ENCODE assay signal across 8 cellular contexts in genomic region chr5:115169392-115170127, GRCh38. TPM values are rescaled to one million over a fixed set of nuclear protein-coding genes. Genes with fewer than 3 reads are reported as not detected.
DNase-seq lines count a peak whose midpoint lies in the region; ATAC-seq and TF ChIP-seq lines count a peak whose summit lies in the region.

TSS of gene TRIM36 (minus strand) at chr5:115169908. CDS start at chr5:115169634, 274 bp downstream.

- peak within 1 kb of the TSS; percentile 73 to 97 (median 86) for H3K4me3 ChIP-seq in BLaER1 treated with 17β-estradiol and CSF1 and Interleukin-3, amounts not matched to agents 10 nM and 100 nM
- peak within 1 kb of the TSS; percentile 72 to 83 (median 82) for H3K4me3 ChIP-seq in liver (ENCODE audit: low read depth in 1 of 3, low read length in 3 of 3)

- peaks cover 33 to 40% (median 38%) of the 10 kb centered on the region in 11 experiments for H3K9me3 ChIP-seq in BLaER1 treated with 17β-estradiol and CSF1 and Interleukin-3, amounts not matched to agents 10 nM and 100 nM (replicated peaks in 1 of 11)
- H3K9me3 ChIP-seq in liver (ENCODE audit: control insufficient read depth in 4 of 4, low read length in 3 of 4), result no peaks in the 10 kb centered on the region

- peaks cover 0 to 36% (median 13%) of the 10 kb centered on the region in 11 experiments; a peak in 11 of 22 replicates for H3K36me3 ChIP-seq in BLaER1 treated with 17β-estradiol and CSF1 and Interleukin-3, amounts not matched to agents 10 nM and 100 nM
- no peaks in the 10 kb centered on the region for H3K36me3 ChIP-seq in liver (ENCODE audit: control insufficient read depth in 4 of 4, insufficient read depth in 3 of 4, low read depth in 1 of 4, low read length in 3 of 4)

- ATAC-seq in GM19324 (IDR thresholded peaks at IDR 0.05; ENCODE audit: low FRiP score, unreplicated experiment), result peak; percentile 99
- peak; percentile 98 for ATAC-seq in HG03457 (IDR thresholded peaks at IDR 0.05; ENCODE audit: unreplicated experiment)

- CTCF ChIA-PET in activated CD4-positive, alpha-beta T cell treated with anti-CD3 and anti-CD28 coated beads, Interleukin-2, amount 10 ng/mL, durations not matched to agents 7 days and 5 days (lab: Charles Lee), result interaction anchor here (1.3 kb wide), 1 partner anchor 386 kb away, joined by 3 read pairs; no protein-coding TSS in a partner anchor

- peaks cover 15% of the 10 kb centered on the region for H3K4me1 Mint-ChIP-seq in activated CD4-positive, alpha-beta T cell treated with anti-CD3 and anti-CD28 coated beads, Interleukin-2, amount 10 ng/mL, durations not matched to agents 7 days and 5 days

- peaks cover 61% of the 10 kb centered on the region for H3K27me3 Mint-ChIP-seq in activated CD4-positive, alpha-beta T cell treated with anti-CD3 and anti-CD28 coated beads, Interleukin-2, amount 10 ng/mL, durations not matched to agents 7 days and 5 days

- peak within 1 kb of the TSS; percentile 68 to 87 (median 78) for H3K9ac ChIP-seq in BLaER1 treated with 17β-estradiol and CSF1 and Interleukin-3, amounts not matched to agents 10 nM and 100 nM
- H3K9ac ChIP-seq in liver (ENCODE audit: low read depth in 1 of 2, low read length in 2 of 2), result peak within 1 kb of the TSS in 1 of 2 donors; percentile 12

- POLR2A ChIA-PET in activated CD4-positive, alpha-beta T cell treated with anti-CD3 and anti-CD28 coated beads, Interleukin-2, amount 10 ng/mL, durations not matched to agents 7 days and 5 days (lab: Charles Lee), result no interaction called here

- peaks cover 0 to 40% (median 0%) of the 10 kb centered on the region in 11 experiments; a peak in 9 of 22 replicates for H4K20me1 ChIP-seq in BLaER1 treated with 17β-estradiol and CSF1 and Interleukin-3, amounts not matched to agents 10 nM and 100 nM

- H3K27ac Mint-ChIP-seq in activated CD4-positive, alpha-beta T cell treated with anti-CD3 and anti-CD28 coated beads, Interleukin-2, amount 10 ng/mL, durations not matched to agents 7 days and 5 days, result no peak within 1 kb of the TSS

- peak within 1 kb of the TSS; percentile 11 to 86 (median 61); a peak in 21 of 22 replicates for H3K27ac ChIP-seq in BLaER1 treated with 17β-estradiol and CSF1 and Interleukin-3, amounts not matched to agents 10 nM and 100 nM
- peak within 1 kb of the TSS; percentile 13 to 49 for H3K27ac ChIP-seq in liver (ENCODE audit: low read depth in 1 of 2, low read length in 2 of 2)

- peaks cover 15% of the 10 kb centered on the region for H3K9me3 Mint-ChIP-seq in activated CD4-positive, alpha-beta T cell treated with anti-CD3 and anti-CD28 coated beads, Interleukin-2, amount 10 ng/mL, durations not matched to agents 7 days and 5 days

- DNase-seq in NCI-H524 (lab: John Stamatoyannopoulos, UW) (peak; percentile 87 to 93), dedifferentiated amniotic fluid mesenchymal stem cell (ENCODE audit: extremely low spot score) (peak; percentile 52)
- peak; percentile 93 for DNase-seq in activated CD4-positive, alpha-beta T cell treated with anti-CD3 and anti-CD28 coated beads, Interleukin-2, amount 10 ng/mL, durations not matched to agents 7 days and 5 days
- peak; percentile 91 to 92 for DNase-seq in stimulated activated CD4-positive, alpha-beta T cell treated with anti-CD3 and anti-CD28 coated beads, Interleukin-2, amount 100 ng/mL, for 48 hours

- whole genome bisulfite sequencing in liver, result under 1% methylated on average over 77 of the region's 77 CpGs

- peak within 1 kb of the TSS; percentile 86 to 100 (median 99) for H3K4me2 ChIP-seq in BLaER1 treated with 17β-estradiol and CSF1 and Interleukin-3, amounts not matched to agents 10 nM and 100 nM

- H3K36me3 Mint-ChIP-seq in activated CD4-positive, alpha-beta T cell treated with anti-CD3 and anti-CD28 coated beads, Interleukin-2, amount 10 ng/mL, durations not matched to agents 7 days and 5 days (ENCODE audit: low read depth), result peaks cover 3% of the 10 kb centered on the region

- peak within 1 kb of the TSS; percentile 76 for H3K4me3 Mint-ChIP-seq in activated CD4-positive, alpha-beta T cell treated with anti-CD3 and anti-CD28 coated beads, Interleukin-2, amount 10 ng/mL, durations not matched to agents 7 days and 5 days

- peaks cover 10 to 26% (median 18%) of the 10 kb centered on the region in 10 experiments for H3K4me1 ChIP-seq in BLaER1 treated with 17β-estradiol and CSF1 and Interleukin-3, amounts not matched to agents 10 nM and 100 nM
- peaks cover 6 to 21% (median 14%) of the 10 kb centered on the region in 4 donors for H3K4me1 ChIP-seq in liver (ENCODE audit: control insufficient read depth in 4 of 4, insufficient read depth in 4 of 4, low read length in 3 of 4)

- TF ChIP-seq RAD21 in liver (IDR thresholded peaks at IDR 0.05), result peak; percentile 32 to 40

- no peak for TF ChIP-seq CTCF in liver (IDR thresholded peaks at IDR 0.05; ENCODE audit: low read depth, low read length, missing input control)

- H3K27me3 ChIP-seq in BLaER1 treated with 17β-estradiol and CSF1 and Interleukin-3, amounts not matched to agents 10 nM and 100 nM, result peaks cover 10 to 76% (median 72%) of the 10 kb centered on the region in 11 experiments; a peak in 20 of 22 replicates
- no peaks in the 10 kb centered on the region for H3K27me3 ChIP-seq in liver (ENCODE audit: control insufficient read depth in 4 of 4, insufficient read depth in 4 of 4, low read length in 3 of 4)

TF ChIP-seq in liver, 16 proteins besides CTCF, POLR2A, EP300 and RAD21:
- TF ChIP-seq EGR1 (IDR thresholded peaks at IDR 0.05; ENCODE audit: low read depth in 2 of 2) (no peak), GABPA (IDR thresholded peaks at IDR 0.05 in 1 of 2, conservative IDR thresholded peaks at IDR 0.05 in 1 of 2) (peak in 1 of 2 donors; percentile 19), HNF4G (IDR thresholded peaks at IDR 0.05) (no peak), FOXA1 (IDR thresholded peaks at IDR 0.05) (peak; percentile 17), HNF4A (conservative IDR thresholded peaks at IDR 0.05) (peak; percentile 43 to 52), JUND (IDR thresholded peaks at IDR 0.05) (no peak), SP1 (IDR thresholded peaks at IDR 0.05) (peak; percentile 75), YY1 (IDR thresholded peaks at IDR 0.05) (peak; percentile 43), FOXA2 (IDR thresholded peaks at IDR 0.05) (no peak)
- TF ChIP-seq, protein P1, sequence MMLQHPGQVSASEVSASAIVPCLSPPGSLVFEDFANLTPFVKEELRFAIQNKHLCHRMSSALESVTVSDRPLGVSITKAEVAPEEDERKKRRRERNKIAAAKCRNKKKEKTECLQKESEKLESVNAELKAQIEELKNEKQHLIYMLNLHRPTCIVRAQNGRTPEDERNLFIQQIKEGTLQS (IDR thresholded peaks at IDR 0.05), result no peak
- TF ChIP-seq, protein P2, sequence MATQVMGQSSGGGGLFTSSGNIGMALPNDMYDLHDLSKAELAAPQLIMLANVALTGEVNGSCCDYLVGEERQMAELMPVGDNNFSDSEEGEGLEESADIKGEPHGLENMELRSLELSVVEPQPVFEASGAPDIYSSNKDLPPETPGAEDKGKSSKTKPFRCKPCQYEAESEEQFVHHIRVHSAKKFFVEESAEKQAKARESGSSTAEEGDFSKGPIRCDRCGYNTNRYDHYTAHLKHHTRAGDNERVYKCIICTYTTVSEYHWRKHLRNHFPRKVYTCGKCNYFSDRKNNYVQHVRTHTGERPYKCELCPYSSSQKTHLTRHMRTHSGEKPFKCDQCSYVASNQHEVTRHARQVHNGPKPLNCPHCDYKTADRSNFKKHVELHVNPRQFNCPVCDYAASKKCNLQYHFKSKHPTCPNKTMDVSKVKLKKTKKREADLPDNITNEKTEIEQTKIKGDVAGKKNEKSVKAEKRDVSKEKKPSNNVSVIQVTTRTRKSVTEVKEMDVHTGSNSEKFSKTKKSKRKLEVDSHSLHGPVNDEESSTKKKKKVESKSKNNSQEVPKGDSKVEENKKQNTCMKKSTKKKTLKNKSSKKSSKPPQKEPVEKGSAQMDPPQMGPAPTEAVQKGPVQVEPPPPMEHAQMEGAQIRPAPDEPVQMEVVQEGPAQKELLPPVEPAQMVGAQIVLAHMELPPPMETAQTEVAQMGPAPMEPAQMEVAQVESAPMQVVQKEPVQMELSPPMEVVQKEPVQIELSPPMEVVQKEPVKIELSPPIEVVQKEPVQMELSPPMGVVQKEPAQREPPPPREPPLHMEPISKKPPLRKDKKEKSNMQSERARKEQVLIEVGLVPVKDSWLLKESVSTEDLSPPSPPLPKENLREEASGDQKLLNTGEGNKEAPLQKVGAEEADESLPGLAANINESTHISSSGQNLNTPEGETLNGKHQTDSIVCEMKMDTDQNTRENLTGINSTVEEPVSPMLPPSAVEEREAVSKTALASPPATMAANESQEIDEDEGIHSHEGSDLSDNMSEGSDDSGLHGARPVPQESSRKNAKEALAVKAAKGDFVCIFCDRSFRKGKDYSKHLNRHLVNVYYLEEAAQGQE (IDR thresholded peaks at IDR 0.05), result peak; percentile 58

RNA-seq across cellular contexts. Expression of gene TRIM36, which starts in this region (rescaled TPM):
- not detected for total RNA-seq in activated CD4-positive, alpha-beta T cell treated with anti-CD3 and anti-CD28 coated beads, Interleukin-2, amount 10 ng/mL, durations not matched to agents 7 days and 5 days
- total RNA-seq in liver, result under 1 TPM; 0.25 to 0.47 TPM
- polyA plus RNA-seq in liver, result under 1 TPM; 0.16 to 0.19 TPM

Comparison
In these comparisons a context has a peak if more than half of its experiments do, and no peak if none do; other contexts are left out.
1. Peak in every context shown above with its lines: DNase-seq, ATAC-seq, H3K4me3 ChIP-seq and H3K27ac ChIP-seq.
2. Peak in DNase-seq in activated CD4-positive, alpha-beta T cell treated with anti-CD3 and anti-CD28 coated beads, Interleukin-2, amount 10 ng/mL, durations not matched to agents 7 days and 5 days; RNA of the gene not detected or under 1 TPM.